ENCODE assay signal across 8 cellular contexts in the genomic region with DNA sequence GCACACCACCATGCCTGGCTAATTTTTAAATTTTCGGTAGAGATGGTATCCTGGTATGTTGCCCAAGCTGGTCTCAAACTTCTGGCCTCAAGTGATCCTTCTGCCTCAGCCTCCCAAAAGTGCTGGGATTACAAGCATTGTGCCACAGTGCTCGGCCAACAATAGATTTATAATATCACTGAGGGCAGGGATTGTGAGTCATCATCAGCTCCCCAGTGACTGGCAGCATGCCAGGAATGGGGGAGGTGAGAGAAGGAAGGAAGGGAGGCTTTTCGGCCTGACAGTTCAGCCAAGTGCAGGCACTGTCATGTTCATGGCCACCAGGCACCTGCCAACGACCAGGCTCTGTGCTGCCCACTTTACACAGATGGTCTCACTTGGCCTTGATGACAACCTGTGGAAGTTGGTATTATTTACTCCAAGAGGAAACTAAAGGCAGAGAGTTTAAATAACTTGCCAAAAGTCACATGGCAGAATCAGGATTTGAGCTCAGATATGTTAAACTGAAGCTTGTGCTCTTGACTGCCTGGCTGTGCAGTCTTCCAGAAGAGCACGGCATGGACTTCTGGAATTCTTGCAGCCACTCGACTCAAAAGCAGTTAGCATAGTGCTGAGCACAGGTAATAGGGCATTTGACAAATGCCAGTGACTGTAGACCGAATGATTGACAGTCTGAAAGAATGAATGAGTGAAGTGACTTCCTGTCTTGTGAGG. TPM values are rescaled to one million over a fixed set of nuclear protein-coding genes. Genes with fewer than 3 reads are reported as not detected.
DNase-seq lines count a peak whose midpoint lies in the region; ATAC-seq and TF ChIP-seq lines count a peak whose summit lies in the region.
"Not testable (repeated sequence)": the region's sequence is repeated elsewhere in the genome, so short reads cannot be mapped to it uniquely, and the experiment has no call there.

No MANE protein-coding gene starts in this region.

- CTCF ChIA-PET in activated B cell treated with CpG ODN at 0.5 μM for 24 hours (lab: Charles Lee), result not testable (repeated sequence)

- not testable (repeated sequence) for H3K4me1 ChIP-seq in BE2C

- ATAC-seq in activated B cell treated with CpG ODN at 0.5 μM for 24 hours (ENCODE audit: low read depth) (peak; percentile 74), natural killer cell (peak; percentile 79 to 93 (median 81))
- ATAC-seq in activated naive CD8-positive, alpha-beta T cell treated with anti-CD3 and anti-CD28 coated beads, Interleukin-2, amount 10 ng/mL, durations not matched to agents 7 days and 5 days (ENCODE audit: low read depth), result peak; percentile 67

- H3K4me3 ChIP-seq in BE2C (ENCODE audit: low read depth, low read length); fibroblast of villous mesenchyme (ENCODE audit: low read depth, low read length): not testable (repeated sequence)

- not testable (repeated sequence) for H3K4me1 Mint-ChIP-seq in activated B cell treated with CpG ODN at 0.5 μM for 24 hours; activated naive CD8-positive, alpha-beta T cell treated with anti-CD3 and anti-CD28 coated beads, Interleukin-2, amount 10 ng/mL, durations not matched to agents 7 days and 5 days; natural killer cell

- H3K4me3 Mint-ChIP-seq in activated B cell treated with CpG ODN at 0.5 μM for 24 hours; activated naive CD8-positive, alpha-beta T cell treated with anti-CD3 and anti-CD28 coated beads, Interleukin-2, amount 10 ng/mL, durations not matched to agents 7 days and 5 days; natural killer cell: not testable (repeated sequence)

- H3K9me3 ChIP-seq in BE2C, result not testable (repeated sequence)

- not testable (repeated sequence) for H3K27me3 Mint-ChIP-seq in activated B cell treated with CpG ODN at 0.5 μM for 24 hours; activated naive CD8-positive, alpha-beta T cell treated with anti-CD3 and anti-CD28 coated beads, Interleukin-2, amount 10 ng/mL, durations not matched to agents 7 days and 5 days; natural killer cell (ENCODE audit: low read depth in 2 of 2)

- not testable (repeated sequence) for TF ChIP-seq CTCF in BE2C (IDR thresholded peaks at IDR 0.05; ENCODE audit: low read depth, low read length); activated B cell treated with CpG ODN at 0.5 μM for 24 hours (IDR thresholded peaks at IDR 0.05); fibroblast of villous mesenchyme (IDR thresholded peaks at IDR 0.05; ENCODE audit: insufficient read depth, low read depth, low read length); natural killer cell (IDR thresholded peaks at IDR 0.05)

- H3K36me3 Mint-ChIP-seq in activated B cell treated with CpG ODN at 0.5 μM for 24 hours (ENCODE audit: low read depth); activated naive CD8-positive, alpha-beta T cell treated with anti-CD3 and anti-CD28 coated beads, Interleukin-2, amount 10 ng/mL, durations not matched to agents 7 days and 5 days; natural killer cell: not testable (repeated sequence)

- POLR2A ChIA-PET in activated B cell treated with CpG ODN at 0.5 μM for 24 hours (lab: Charles Lee); activated naive CD8-positive, alpha-beta T cell treated with anti-CD3 and anti-CD28 coated beads, Interleukin-2, amount 10 ng/mL, durations not matched to agents 7 days and 5 days (lab: Charles Lee): not testable (repeated sequence)

- not testable (repeated sequence) for H3K27me3 ChIP-seq in BE2C

- not testable (repeated sequence) for H3K9me3 Mint-ChIP-seq in activated B cell treated with CpG ODN at 0.5 μM for 24 hours; activated naive CD8-positive, alpha-beta T cell treated with anti-CD3 and anti-CD28 coated beads, Interleukin-2, amount 10 ng/mL, durations not matched to agents 7 days and 5 days; natural killer cell

- intact Hi-C loops in activated B cell treated with CpG ODN at 0.5 μM for 24 hours (cut with micrococcal nuclease); natural killer cell (cut with micrococcal nuclease): not testable (repeated sequence)

- not testable (repeated sequence) for H3K36me3 ChIP-seq in BE2C

- H3K27ac Mint-ChIP-seq in activated B cell treated with CpG ODN at 0.5 μM for 24 hours, result peak overlapping the region; percentile 52
- peak overlapping the region; percentile 54 for H3K27ac Mint-ChIP-seq in activated naive CD8-positive, alpha-beta T cell treated with anti-CD3 and anti-CD28 coated beads, Interleukin-2, amount 10 ng/mL, durations not matched to agents 7 days and 5 days
- peak overlapping the region; percentile 60 to 83 for H3K27ac Mint-ChIP-seq in natural killer cell

- DNase-seq in BE2C (peak; percentile 90), HS-27A (ENCODE audit: low read depth) (peak; percentile 38), NCI-H82 (lab: John Stamatoyannopoulos, UW) (peak; percentile 86), activated B cell treated with CpG ODN at 0.5 μM for 24 hours (peak; percentile 52), fibroblast of villous mesenchyme (ENCODE audit: low read depth) (peak; percentile 61), natural killer cell (peak; percentile 66)
- DNase-seq in activated naive CD8-positive, alpha-beta T cell treated with anti-CD3 and anti-CD28 coated beads, Interleukin-2, amount 10 ng/mL, durations not matched to agents 7 days and 5 days, result peak; percentile 61
- DNase-seq in stimulated activated CD8-positive, alpha-beta memory T cell treated with anti-CD3 and anti-CD28 coated beads, Interleukin-15, amount 100 ng/mL, for 24 hours (ENCODE audit: low read depth), result peak; percentile 53

RNA-seq across cellular contexts. Expression of a gene that starts 46.8 kb away (rescaled TPM):
- 25.2 TPM for polyA plus RNA-seq in BE2C (2012; ENCODE audit: insufficient read depth, insufficient read length, low read depth)
- total RNA-seq in activated B cell treated with CpG ODN at 0.5 μM for 24 hours (32.7 and 35.7 TPM in 2 replicates), fibroblast of villous mesenchyme (36.7 and 37.0 TPM in 2 replicates), natural killer cell (10 to 100 TPM; 16.1 to 20.8 (median 20.0) TPM)
- total RNA-seq in activated naive CD8-positive, alpha-beta T cell treated with anti-CD3 and anti-CD28 coated beads, Interleukin-2, amount 10 ng/mL, durations not matched to agents 7 days and 5 days, result 10 to 100 TPM; 26.7 to 27.8 TPM

Comparison
In these comparisons a context has a peak if more than half of its experiments do, and no peak if none do; other contexts are left out.
1. DNase-seq: peak in every context shown above with its lines; median percentile 90 in BE2C; 86 in NCI-H82; 66 in natural killer cell; 61 in activated naive CD8-positive, alpha-beta T cell treated with anti-CD3 and anti-CD28 coated beads, Interleukin-2, amount 10 ng/mL, durations not matched to agents 7 days and 5 days; 61 in fibroblast of villous mesenchyme; 53 in stimulated activated CD8-positive, alpha-beta memory T cell treated with anti-CD3 and anti-CD28 coated beads, Interleukin-15, amount 100 ng/mL, for 24 hours; 52 in activated B cell treated with CpG ODN at 0.5 μM for 24 hours; 38 in HS-27A.